ENCODE assay signal across 5 cellular contexts in genomic region chr17:50339381-50339780, GRCh38.
"Had no signal": no experiment of that assay in that cellular context is flagged by ENCODE, and none has a peak within 500 bp of the region (broad histone marks: within the 10 kb centered on the region; RNA-seq: fewer than 3 reads in every experiment).

No MANE protein-coding gene starts in this region.

- H3K4me3 ChIP-seq: GM23338, K562 had no signal

- DNase-seq: H9, HCEC 1CT, IMR-90 had no signal

- FAIRE-seq: K562 had no signal

- H2AFZ ChIP-seq: GM23338 had no signal

- ATAC-seq: GM23338, K562 had no signal

- H3K4me2 ChIP-seq: GM23338 had no signal
